ENCODE assay signal across 9 cellular contexts in the genomic region with DNA sequence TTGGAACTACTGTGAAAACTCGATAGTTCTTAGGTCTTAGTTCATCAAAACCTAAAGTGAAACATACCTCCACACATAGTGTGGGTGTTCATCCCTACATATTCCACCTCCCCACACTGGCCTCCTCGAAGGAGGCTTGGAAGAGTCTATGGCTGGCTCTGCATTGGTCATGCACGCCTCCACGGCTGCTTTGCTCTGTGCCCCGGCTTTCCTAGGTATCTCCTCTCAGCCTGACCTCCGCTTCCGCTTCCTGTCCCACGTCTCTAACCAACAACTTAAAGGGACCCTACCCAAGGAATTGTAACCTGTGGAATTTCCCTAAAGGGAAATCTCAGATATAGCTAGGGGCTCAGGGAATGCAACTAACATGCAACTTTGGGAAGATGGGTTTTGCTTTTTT.
DNase-seq lines count a peak whose midpoint lies in the region; ATAC-seq, FAIRE-seq and TF ChIP-seq lines count a peak whose summit lies in the region.
"Had no signal": no experiment of that assay in that cellular context is flagged by ENCODE, and none has a peak within 500 bp of the region (broad histone marks: within the 10 kb centered on the region; RNA-seq: fewer than 3 reads in every experiment).

No MANE protein-coding gene starts in this region.

- H3K9me3 Mint-ChIP-seq in astrocyte (ENCODE audit: unreplicated experiment): no peaks in the 10 kb centered on the region
- H3K9me3 Mint-ChIP-seq in stimulated activated naive B cell treated with anti-CD40 and anti-IgM and Interleukin-4, amounts not matched to agents 10 μg/mL and 1 μg/mL and 100 μg/mL, for 72 hours: no peaks in the 10 kb centered on the region

- H3K79me2 ChIP-seq in mammary epithelial cell (ENCODE audit: insufficient read depth, low read length) (no peaks in the 10 kb centered on the region), astrocyte (ENCODE audit: insufficient read depth, low read length) (no peaks in the 10 kb centered on the region)

- TF ChIP-seq CTCF in breast epithelium (IDR thresholded peaks at IDR 0.05) (no peak), mammary epithelial cell (conservative IDR thresholded peaks at IDR 0.05 in 1 of 2, IDR thresholded peaks at IDR 0.05 in 1 of 2; ENCODE audit: extremely low read depth in 1 of 2, insufficient read depth in 1 of 2, low read depth in 1 of 2, low read length in 2 of 2) (no peak), astrocyte (IDR thresholded peaks at IDR 0.05; ENCODE audit: insufficient read depth, low read depth, low read length) (no peak), liver (IDR thresholded peaks at IDR 0.05; ENCODE audit: low read depth, low read length, missing input control) (no peak)

- H3K27me3 ChIP-seq in breast epithelium: no peaks in the 10 kb centered on the region
- no peaks in the 10 kb centered on the region for H3K27me3 ChIP-seq in mammary epithelial cell (ENCODE audit: insufficient read depth, low read length)
- H3K27me3 ChIP-seq in astrocyte (ENCODE audit: insufficient read depth, low read length): no peaks in the 10 kb centered on the region
- no peaks in the 10 kb centered on the region for H3K27me3 ChIP-seq in liver (ENCODE audit: control insufficient read depth in 4 of 4, insufficient read depth in 4 of 4, low read length in 3 of 4)

- H3K27me3 Mint-ChIP-seq in astrocyte (ENCODE audit: low read depth, unreplicated experiment): no peaks in the 10 kb centered on the region
- peaks cover 34 to 46% of the 10 kb centered on the region in 2 donors for H3K27me3 Mint-ChIP-seq in stimulated activated naive B cell treated with anti-CD40 and anti-IgM and Interleukin-4, amounts not matched to agents 10 μg/mL and 1 μg/mL and 100 μg/mL, for 72 hours

- H3K36me3 ChIP-seq in breast epithelium (no peaks in the 10 kb centered on the region), mammary epithelial cell (ENCODE audit: insufficient read depth, low read length) (no peaks in the 10 kb centered on the region), astrocyte (ENCODE audit: insufficient read depth, low read length) (no peaks in the 10 kb centered on the region), liver (ENCODE audit: control insufficient read depth in 4 of 4, insufficient read depth in 3 of 4, low read depth in 1 of 4, low read length in 3 of 4) (no peaks in the 10 kb centered on the region)

- peak overlapping the region; percentile 74 for H3K27ac Mint-ChIP-seq in astrocyte (ENCODE audit: unreplicated experiment)
- H3K27ac Mint-ChIP-seq in stimulated activated naive B cell treated with anti-CD40 and anti-IgM and Interleukin-4, amounts not matched to agents 10 μg/mL and 1 μg/mL and 100 μg/mL, for 72 hours: no peak overlapping the region
- H3K27ac Mint-ChIP-seq: activated CD4-positive, alpha-beta T cell treated with anti-CD3 and anti-CD28 coated beads for 36 hours had no signal

- peak in 1 of 2 donors; percentile 14 for TF ChIP-seq RAD21 in liver (IDR thresholded peaks at IDR 0.05)

- dilution Hi-C loops in mammary epithelial cell (cut with HindIII; ENCODE audit: low sequenced_read_pairs): no loop called here

- no peak overlapping the region for H2AFZ ChIP-seq in mammary epithelial cell (ENCODE audit: low read depth, low read length)
- no peak overlapping the region for H2AFZ ChIP-seq in astrocyte (ENCODE audit: low read depth, low read length)

- H3K4me1 ChIP-seq in breast epithelium (peaks cover 0 to 18% of the 10 kb centered on the region in 2 donors), mammary epithelial cell (ENCODE audit: insufficient read depth, low read length) (peaks cover 11% of the 10 kb centered on the region), astrocyte (ENCODE audit: insufficient read depth, low read length) (peaks cover 12% of the 10 kb centered on the region), liver (ENCODE audit: control insufficient read depth in 4 of 4, insufficient read depth in 4 of 4, low read length in 3 of 4) (no peaks in the 10 kb centered on the region)

- 90% methylated on average over 8 of the region's 8 CpGs for WGBS in mammary epithelial cell (ENCODE audit: low coverage, missing lambda C conversion rate)
- 39% methylated on average over 8 of the region's 8 CpGs for WGBS in liver

- H4K20me1 ChIP-seq in mammary epithelial cell (ENCODE audit: insufficient read depth, low read length) (no peaks in the 10 kb centered on the region), astrocyte (ENCODE audit: insufficient read depth, low read length) (no peaks in the 10 kb centered on the region)

- in situ Hi-C loops in mammary epithelial cell (cut with MboI; ENCODE audit: low sequenced_read_pairs in 2 of 2): no loop called here

- CTCF ChIA-PET in mammary epithelial cell (lab: Charles Lee; ENCODE audit: low non-redundant PET): no interaction called here

- no peaks in the 10 kb centered on the region for H3K9me3 ChIP-seq in breast epithelium
- H3K9me3 ChIP-seq in mammary epithelial cell (replicated peaks; ENCODE audit: insufficient read depth, low read length): no peaks in the 10 kb centered on the region
- no peaks in the 10 kb centered on the region for H3K9me3 ChIP-seq in astrocyte (ENCODE audit: insufficient read depth, low read depth, low read length)
- H3K9me3 ChIP-seq in liver (ENCODE audit: control insufficient read depth in 4 of 4, low read length in 3 of 4): no peaks in the 10 kb centered on the region

- peak overlapping the region; percentile 70 for H3K4me3 Mint-ChIP-seq in astrocyte (ENCODE audit: unreplicated experiment)
- peak overlapping the region in 1 of 2 donors; percentile 26 for H3K4me3 Mint-ChIP-seq in stimulated activated naive B cell treated with anti-CD40 and anti-IgM and Interleukin-4, amounts not matched to agents 10 μg/mL and 1 μg/mL and 100 μg/mL, for 72 hours
- H3K4me3 Mint-ChIP-seq: activated CD4-positive, alpha-beta T cell treated with anti-CD3 and anti-CD28 coated beads for 36 hours had no signal

- H3K4me3 ChIP-seq in breast epithelium: peak overlapping the region; percentile 26 to 57 (median 34)
- no peak overlapping the region for H3K4me3 ChIP-seq in mammary epithelial cell (replicated peaks in 1 of 3; ENCODE audit: insufficient read depth in 1 of 3, low read depth in 2 of 3, low read length in 3 of 3)
- no peak overlapping the region for H3K4me3 ChIP-seq in astrocyte (ENCODE audit: insufficient read depth, low read depth, low read length)
- peak overlapping the region; percentile 1 to 50 (median 35) for H3K4me3 ChIP-seq in liver (ENCODE audit: low read depth in 1 of 3, low read length in 3 of 3)

- H3K36me3 Mint-ChIP-seq in astrocyte (ENCODE audit: low read depth, unreplicated experiment): no peaks in the 10 kb centered on the region
- H3K36me3 Mint-ChIP-seq in stimulated activated naive B cell treated with anti-CD40 and anti-IgM and Interleukin-4, amounts not matched to agents 10 μg/mL and 1 μg/mL and 100 μg/mL, for 72 hours: no peaks in the 10 kb centered on the region

- ATAC-seq in stimulated activated naive B cell treated with anti-CD40 and anti-IgM and Interleukin-4, amounts not matched to agents 10 μg/mL and 1 μg/mL and 100 μg/mL, for 72 hours (replicated peaks): no peak
- no peak for ATAC-seq in HG03520 (IDR thresholded peaks at IDR 0.05; ENCODE audit: unreplicated experiment)

- H3K27ac ChIP-seq in breast epithelium (peak overlapping the region; percentile 46 to 54), mammary epithelial cell (ENCODE audit: insufficient read depth, low read depth, low read length) (no peak overlapping the region), astrocyte (ENCODE audit: low read depth, low read length) (no peak overlapping the region), liver (ENCODE audit: low read depth in 1 of 2, low read length in 2 of 2) (no peak overlapping the region)

- H3K4me2 ChIP-seq in mammary epithelial cell (ENCODE audit: insufficient read depth, low read depth, low read length) (no peak overlapping the region), astrocyte (ENCODE audit: low read length) (peak overlapping the region; percentile 29)

- H3K4me1 Mint-ChIP-seq in astrocyte (ENCODE audit: low read depth, unreplicated experiment): peaks cover 29% of the 10 kb centered on the region
- H3K4me1 Mint-ChIP-seq in stimulated activated naive B cell treated with anti-CD40 and anti-IgM and Interleukin-4, amounts not matched to agents 10 μg/mL and 1 μg/mL and 100 μg/mL, for 72 hours: peaks cover 4 to 5% of the 10 kb centered on the region in 2 donors

- H3K9ac ChIP-seq in mammary epithelial cell (ENCODE audit: insufficient read depth, low read length) (no peak overlapping the region), astrocyte (ENCODE audit: low read length) (no peak overlapping the region), liver (ENCODE audit: low read depth in 1 of 2, low read length in 2 of 2) (no peak overlapping the region)

- no TSS peak for BruUV-seq in mammary epithelial cell (replicated peaks; lab: Mats Ljungman, UMichigan)

- no peak for DNase-seq in breast epithelium (ENCODE audit: low spot score in 2 of 2)
- DNase-seq in mammary epithelial cell: no peak
- no peak for DNase-seq in astrocyte (ENCODE audit: low read depth)
- DNase-seq in urothelium cell line (ENCODE audit: low spot score): peak; percentile 69
- DNase-seq in NCI-H748 (lab: John Stamatoyannopoulos, UW; ENCODE audit: unreplicated experiment): no peak
- no peak for DNase-seq in stimulated activated naive B cell treated with anti-CD40 and anti-IgM and Interleukin-4, amounts not matched to agents 10 μg/mL and 1 μg/mL and 100 μg/mL, for 72 hours
- DNase-seq: activated CD4-positive, alpha-beta T cell treated with anti-CD3 and anti-CD28 coated beads for 36 hours had no signal

- FAIRE-seq in astrocyte (lab: Jason Lieb, UNC) (no peak), urothelium cell line (lab: Jason Lieb, UNC) (no peak)

- intact Hi-C loops in breast epithelium (cut with DNase I; ENCODE audit: low total_unique reads): no loop called here
- intact Hi-C loops in mammary epithelial cell (cut with micrococcal nuclease): no loop called here

- TF ChIP-seq POLR2A in breast epithelium (IDR thresholded peaks at IDR 0.05): no peak

TF ChIP-seq in liver, 16 proteins besides CTCF, POLR2A, EP300 and RAD21 (continues in another document):
- TF ChIP-seq EGR1 (IDR thresholded peaks at IDR 0.05; ENCODE audit: low read depth in 2 of 2) (no peak), SP1 (IDR thresholded peaks at IDR 0.05) (no peak), YY1 (IDR thresholded peaks at IDR 0.05) (no peak), HNF4A (conservative IDR thresholded peaks at IDR 0.05) (peak in 1 of 2 donors; percentile 8), JUND (IDR thresholded peaks at IDR 0.05) (no peak), GABPA (IDR thresholded peaks at IDR 0.05 in 1 of 2, conservative IDR thresholded peaks at IDR 0.05 in 1 of 2) (peak; percentile 71 to 86), HNF4G (IDR thresholded peaks at IDR 0.05) (no peak), NR2F2 (IDR thresholded peaks at IDR 0.05) (peak; percentile 60), FOXA2 (IDR thresholded peaks at IDR 0.05) (no peak), FOXA1 (IDR thresholded peaks at IDR 0.05) (no peak)
- TF ChIP-seq, protein P1, sequence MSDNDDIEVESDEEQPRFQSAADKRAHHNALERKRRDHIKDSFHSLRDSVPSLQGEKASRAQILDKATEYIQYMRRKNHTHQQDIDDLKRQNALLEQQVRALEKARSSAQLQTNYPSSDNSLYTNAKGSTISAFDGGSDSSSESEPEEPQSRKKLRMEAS (IDR thresholded peaks at IDR 0.05): no peak

Comparison
In these comparisons a context has a peak if more than half of its experiments do, and no peak if none do; other contexts are left out.
1. H3K27ac ChIP-seq: peak in breast epithelium (2 of 2); none in mammary epithelial cell (single experiment), astrocyte (single experiment) and liver (0 of 2).
2. H3K4me3 ChIP-seq: peak in breast epithelium (3 of 3) and liver (3 of 3); none in mammary epithelial cell (0 of 3) and astrocyte (single experiment).